8 cellular contexts compared by ENCODE assay signal in genomic region chr11:67269401-67270255, GRCh38. TPM values are rescaled to one million over a fixed set of nuclear protein-coding genes. Genes with fewer than 3 reads are reported as not detected.
DNase-seq lines count a peak whose midpoint lies in the region; ATAC-seq lines count a peak whose summit lies in the region.
"Had no signal": no experiment of that assay in that cellular context is flagged by ENCODE, and none has a peak within 500 bp of the region (broad histone marks: within the 10 kb centered on the region; RNA-seq: fewer than 3 reads in every experiment).

No MANE protein-coding gene starts in this region.

- H3K27me3 Mint-ChIP-seq in IgD-negative memory B cell: peaks cover 3% of the 10 kb centered on the region
- H3K27me3 Mint-ChIP-seq in activated naive CD8-positive, alpha-beta T cell: no peaks in the 10 kb centered on the region
- peaks cover 36 to 52% (median 39%) of the 10 kb centered on the region in 3 donors for H3K27me3 Mint-ChIP-seq in immature natural killer cell (ENCODE audit: low read depth in 3 of 3)

- H3K27ac ChIP-seq in substantia nigra (ENCODE audit: low read depth, low read length, poor library complexity, severe bottlenecking): peak overlapping the region; percentile 63

- H3K4me3 Mint-ChIP-seq in IgD-negative memory B cell: peak overlapping the region; percentile 93 to 97 (median 95)
- peak overlapping the region; percentile 94 for H3K4me3 Mint-ChIP-seq in activated naive CD8-positive, alpha-beta T cell
- peak overlapping the region; percentile 88 to 98 (median 98) for H3K4me3 Mint-ChIP-seq in immature natural killer cell

- DNase-seq in immature natural killer cell (peak; percentile 79 to 86 (median 83)), substantia nigra (lab: John Stamatoyannopoulos, UW) (peak in 2 of 49 donors; percentile 65 to 90), globus pallidus (ENCODE audit: low spot score) (no peak)
- DNase-seq: NCI-H748 treated with DMSO at 0.1 percent for 48 hours had no signal

- H3K27ac Mint-ChIP-seq in IgD-negative memory B cell: peak overlapping the region; percentile 94 to 97 (median 95)
- H3K27ac Mint-ChIP-seq in activated naive CD8-positive, alpha-beta T cell: peak overlapping the region; percentile 100
- peak overlapping the region; percentile 96 to 99 (median 98) for H3K27ac Mint-ChIP-seq in immature natural killer cell

- no peak for ATAC-seq in HG02763 (IDR thresholded peaks at IDR 0.05; ENCODE audit: unreplicated experiment)
- no peak for ATAC-seq in activated CD4-positive, CD25-positive, alpha-beta regulatory T cell treated with anti-CD3 and anti-CD28 coated beads, Interleukin-2, amount 50 U/mL, for 24 hours

- peaks cover 10% of the 10 kb centered on the region for H3K36me3 Mint-ChIP-seq in IgD-negative memory B cell
- H3K36me3 Mint-ChIP-seq in activated naive CD8-positive, alpha-beta T cell: peaks cover 2% of the 10 kb centered on the region
- peaks cover 4 to 22% (median 12%) of the 10 kb centered on the region in 3 donors for H3K36me3 Mint-ChIP-seq in immature natural killer cell

- H3K4me1 Mint-ChIP-seq in IgD-negative memory B cell (peaks cover 42 to 56% (median 47%) of the 10 kb centered on the region in 3 donors), immature natural killer cell (peaks cover 77 to 84% of the 10 kb centered on the region in 2 donors)
- peaks cover 84% of the 10 kb centered on the region for H3K4me1 Mint-ChIP-seq in activated naive CD8-positive, alpha-beta T cell (ENCODE audit: low read depth)

- H3K9me3 Mint-ChIP-seq in IgD-negative memory B cell: no peaks in the 10 kb centered on the region
- H3K9me3 Mint-ChIP-seq in activated naive CD8-positive, alpha-beta T cell (ENCODE audit: low read depth): no peaks in the 10 kb centered on the region
- no peaks in the 10 kb centered on the region for H3K9me3 Mint-ChIP-seq in immature natural killer cell

RNA-seq across cellular contexts. Expression of gene GRK2, which starts 3.4 kb away (rescaled TPM):
- polyA plus RNA-seq in IgD-negative memory B cell: 26.2 TPM
- 10 to 100 TPM; 15.2 to 25.9 (median 22.9) TPM for polyA plus RNA-seq in immature natural killer cell

RNA-seq across cellular contexts. Expression of gene ANKRD13D, which starts 19.5 kb away (rescaled TPM):
- polyA plus RNA-seq in IgD-negative memory B cell: 17.3 TPM
- polyA plus RNA-seq in immature natural killer cell: 10 to 100 TPM; 12.4 to 26.7 (median 14.2) TPM

RNA-seq across cellular contexts. Expression of gene SSH3, which starts 33.7 kb away (rescaled TPM):
- polyA plus RNA-seq in IgD-negative memory B cell: 5.5 TPM
- 1 to 10 TPM; 1.1 to 4.8 (median 2.3) TPM for polyA plus RNA-seq in immature natural killer cell
